ENCODE assay signal across 9 cellular contexts in the genomic region with DNA sequence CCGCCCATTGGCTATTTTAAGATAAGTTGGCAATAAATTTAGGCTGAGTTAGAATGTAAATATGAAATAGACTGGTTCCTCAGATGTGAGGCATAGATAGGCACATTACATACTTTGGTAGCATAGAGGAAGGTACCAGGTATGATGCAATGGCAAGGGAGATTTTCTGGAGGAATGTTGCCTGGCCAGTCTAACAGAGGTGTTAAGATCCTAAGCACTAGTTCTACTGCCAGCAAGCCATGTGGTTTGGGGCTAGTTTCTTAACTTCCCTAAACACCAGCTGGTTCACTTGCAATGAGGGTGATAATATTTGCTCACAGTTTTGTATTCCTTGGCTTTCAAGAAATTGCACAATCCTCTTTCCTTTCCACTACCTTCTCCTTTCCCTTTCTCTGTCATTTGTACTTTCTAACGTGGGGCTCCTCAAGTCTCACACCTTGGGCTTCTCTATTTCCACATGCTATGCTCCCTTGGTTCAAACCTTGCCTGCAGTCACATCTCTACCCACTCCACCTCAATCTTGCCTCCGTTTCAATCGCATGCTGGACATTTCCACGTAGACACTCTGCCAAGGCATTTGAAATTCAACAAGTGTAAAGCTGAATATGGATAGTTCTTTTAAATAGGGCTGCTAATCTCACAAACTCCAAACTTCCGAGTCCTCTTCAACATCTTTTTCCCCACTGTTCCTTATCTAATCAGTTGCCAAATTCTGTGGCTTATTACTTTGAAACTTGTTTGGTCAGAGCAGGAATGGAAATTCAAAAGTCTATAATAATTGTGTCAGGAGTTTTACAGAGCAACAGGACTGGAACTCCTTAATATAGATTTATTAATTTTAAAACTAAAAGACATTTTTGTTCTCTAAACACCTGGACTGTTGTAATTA. TPM values are rescaled to one million over a fixed set of nuclear protein-coding genes. Genes with fewer than 3 reads are reported as not detected.
DNase-seq lines count a peak whose midpoint lies in the region; ATAC-seq lines count a peak whose summit lies in the region.
"Had no signal": no experiment of that assay in that cellular context is flagged by ENCODE, and none has a peak within 500 bp of the region (broad histone marks: within the 10 kb centered on the region; RNA-seq: fewer than 3 reads in every experiment).

No MANE protein-coding gene starts in this region.

- peak overlapping the region in 3 of 4 donors; percentile 19 to 70 (median 33) for H3K4me3 Mint-ChIP-seq in IgD-negative memory B cell
- H3K4me3 Mint-ChIP-seq: stimulated activated naive CD8-positive, alpha-beta T cell treated with anti-CD3 and anti-CD28 coated beads, Interleukin-15, Interleukin-2, amounts not matched to agents 100 ng/mL and 50 ng/mL, for 24 hours had no signal

- H3K36me3 Mint-ChIP-seq in IgD-negative memory B cell, result no peaks in the 10 kb centered on the region

- no peaks in the 10 kb centered on the region for H3K4me1 ChIP-seq in thymus (ENCODE audit: control insufficient read depth, insufficient read depth, low read length)
- H3K4me1 ChIP-seq in aorta (ENCODE audit: control insufficient read depth in 1 of 2, insufficient read depth in 2 of 2, low read length in 2 of 2), result no peaks in the 10 kb centered on the region

- H3K27me3 ChIP-seq in thymus (ENCODE audit: control insufficient read depth, insufficient read depth) (no peaks in the 10 kb centered on the region), aorta (ENCODE audit: control insufficient read depth in 1 of 2, insufficient read depth in 2 of 2, low read length in 1 of 2) (peaks cover 0 to 1% of the 10 kb centered on the region in 2 donors)

- DNase-seq in SKM-1 (lab: John Stamatoyannopoulos, UW; ENCODE audit: unreplicated experiment) (peak; percentile 93), iPS DF 19.7 (ENCODE audit: low read depth, low spot score) (peak; percentile 45), aorta (no peak)
- DNase-seq in activated T-cell treated with anti-CD3 and anti-CD28 coated beads, Interleukin-2, amount 50 U/mL, for 1 hour, result no peak
- DNase-seq in stimulated activated CD4-positive, alpha-beta T cell treated with anti-CD3 and anti-CD28 coated beads, Interleukin-4, amount 100 ng/mL, for 4 hours, result no peak

- H3K36me3 ChIP-seq in thymus (ENCODE audit: control insufficient read depth, insufficient read depth) (no peaks in the 10 kb centered on the region), aorta (ENCODE audit: control insufficient read depth in 1 of 2, insufficient read depth in 2 of 2, low read length in 1 of 2) (no peaks in the 10 kb centered on the region)

- H3K27me3 Mint-ChIP-seq in IgD-negative memory B cell, result no peaks in the 10 kb centered on the region
- H3K27me3 Mint-ChIP-seq: stimulated activated naive CD8-positive, alpha-beta T cell treated with anti-CD3 and anti-CD28 coated beads, Interleukin-15, Interleukin-2, amounts not matched to agents 100 ng/mL and 50 ng/mL, for 24 hours had no signal

- intact Hi-C loops in aorta (cut with DNase I), result no loop called here

- H3K27ac ChIP-seq in thymus (ENCODE audit: low read depth) (peak overlapping the region; percentile 72), aorta (ENCODE audit: low read depth in 1 of 2, low read length in 2 of 2) (no peak overlapping the region)

- peaks cover 21 to 22% (median 21%) of the 10 kb centered on the region in 3 donors for H3K4me1 Mint-ChIP-seq in IgD-negative memory B cell

- ATAC-seq in aorta (ENCODE audit: low FRiP score) (no peak), GM18498 (IDR thresholded peaks at IDR 0.05; ENCODE audit: unreplicated experiment) (no peak)

- no peaks in the 10 kb centered on the region for H3K9me3 Mint-ChIP-seq in IgD-negative memory B cell
- H3K9me3 Mint-ChIP-seq: stimulated activated naive CD8-positive, alpha-beta T cell treated with anti-CD3 and anti-CD28 coated beads, Interleukin-15, Interleukin-2, amounts not matched to agents 100 ng/mL and 50 ng/mL, for 24 hours had no signal

- no peaks in the 10 kb centered on the region for H3K9me3 ChIP-seq in thymus (ENCODE audit: control insufficient read depth)
- no peaks in the 10 kb centered on the region for H3K9me3 ChIP-seq in aorta (ENCODE audit: control insufficient read depth, low read length)

- WGBS in thymus, result 68% methylated on average over 6 of the region's 6 CpGs
- WGBS in aorta, 2 donors, result 48 to 57% methylated on average over 6 of the region's 6 CpGs

- H3K27ac Mint-ChIP-seq in IgD-negative memory B cell, result peak overlapping the region; percentile 17 to 81 (median 68)
- H3K27ac Mint-ChIP-seq: stimulated activated naive CD8-positive, alpha-beta T cell treated with anti-CD3 and anti-CD28 coated beads, Interleukin-15, Interleukin-2, amounts not matched to agents 100 ng/mL and 50 ng/mL, for 24 hours had no signal

- H3K4me3 ChIP-seq in thymus (ENCODE audit: low read length) (no peak overlapping the region), aorta (ENCODE audit: low read length in 2 of 2) (no peak overlapping the region)

RNA-seq across cellular contexts. Expression of gene CD55, which starts 4.6 kb away (rescaled TPM):
- 111 TPM for polyA plus RNA-seq in IgD-negative memory B cell
- 47.3 TPM for polyA plus RNA-seq in thymus
- 10 to 100 TPM; 84.8 to 86.7 TPM for total RNA-seq in aorta
- polyA plus RNA-seq in aorta, result 10 to 100 TPM; 20.2 to 29.6 TPM

Comparison
In these comparisons a context has a peak if more than half of its experiments do, and no peak if none do; other contexts are left out.
1. DNase-seq: peak in SKM-1 (single experiment) and iPS DF 19.7 (single experiment); none in aorta (0 of 2), activated T-cell treated with anti-CD3 and anti-CD28 coated beads, Interleukin-2, amount 50 U/mL, for 1 hour (single experiment) and stimulated activated CD4-positive, alpha-beta T cell treated with anti-CD3 and anti-CD28 coated beads, Interleukin-4, amount 100 ng/mL, for 4 hours (0 of 2).